ENCODE assay signal across 8 cellular contexts in genomic region chr1:145995148-145995851, GRCh38. TPM values are rescaled to one million over a fixed set of nuclear protein-coding genes. Genes with fewer than 3 reads are reported as not detected.
DNase-seq lines count a peak whose midpoint lies in the region; ATAC-seq and TF ChIP-seq lines count a peak whose summit lies in the region.

No MANE protein-coding gene starts in this region.

- peaks cover 6% of the 10 kb centered on the region for H3K79me1 ChIP-seq in trophoblast cell (ENCODE audit: low read length)

- no peak overlapping the region for H4K12ac ChIP-seq in trophoblast cell (ENCODE audit: low read depth, low read length)

- DNase-seq in RWPE1 (ENCODE audit: low spot score) (no peak), epithelial cell of esophagus (ENCODE audit: low read depth) (no peak), trophoblast cell (no peak), middle frontal gyrus (ENCODE audit: extremely low spot score, low spot score) (no peak), medulla oblongata (ENCODE audit: extremely low spot score) (no peak)
- no peak for DNase-seq in activated CD4-positive, CD25-positive, alpha-beta regulatory T cell treated with anti-CD3 and anti-CD28 coated beads, Interleukin-2, amount 50 U/mL, for 72 hours

- no peaks in the 10 kb centered on the region for H3K9me3 ChIP-seq in trophoblast cell (ENCODE audit: insufficient read depth, low read depth, low read length)

- H2BK120ac ChIP-seq in trophoblast cell (ENCODE audit: insufficient read depth, low read length, poor library complexity): no peak overlapping the region

- no peak overlapping the region for H2AFZ ChIP-seq in trophoblast cell (ENCODE audit: insufficient read depth, low read length, poor library complexity)

- peak overlapping the region; percentile 100 for H3K4me3 ChIP-seq in GM08714 (ENCODE audit: low read length)
- H3K4me3 ChIP-seq in epithelial cell of esophagus (ENCODE audit: low read length): peak overlapping the region; percentile 99
- H3K4me3 ChIP-seq in trophoblast cell (ENCODE audit: low read depth, low read length): no peak overlapping the region

- no CpG with 5 or more reads among the region's 8 CpGs for WGBS in trophoblast cell (ENCODE audit: extremely low coverage, insufficient coverage, insufficient read length)

- no peak overlapping the region for H3K4ac ChIP-seq in trophoblast cell (ENCODE audit: low read depth, low read length)

- no peak overlapping the region for H3K9ac ChIP-seq in trophoblast cell (ENCODE audit: low read length)

- H3K23ac ChIP-seq in trophoblast cell (ENCODE audit: low read length): no peak overlapping the region

- TF ChIP-seq CTCF in RWPE1 (conservative IDR thresholded peaks at IDR 0.05; ENCODE audit: low read depth) (no peak), epithelial cell of esophagus (IDR thresholded peaks at IDR 0.05; ENCODE audit: insufficient read depth, low read depth, low read length, missing control alignments) (no peak)

- no peak overlapping the region for H3K18ac ChIP-seq in trophoblast cell (ENCODE audit: low read length)

- H3K36me3 ChIP-seq in trophoblast cell (ENCODE audit: control insufficient read depth in 1 of 2, insufficient read depth in 2 of 2, low read length in 2 of 2): peaks cover 6 to 8% of the 10 kb centered on the region in 2 experiments

- peaks cover 6 to 22% of the 10 kb centered on the region in 2 experiments for H3K4me1 ChIP-seq in trophoblast cell (ENCODE audit: control insufficient read depth in 1 of 2, insufficient read depth in 2 of 2, low read length in 2 of 2)

- no peak overlapping the region for H4K8ac ChIP-seq in trophoblast cell (ENCODE audit: low read depth, low read length)

- H3K4me2 ChIP-seq in trophoblast cell (ENCODE audit: low read length): peak overlapping the region; percentile 19

- POLR2A ChIA-PET in RWPE1 (lab: Yijun Ruan, JAX; ENCODE audit: low non-redundant PET): no interaction called here

- H3K79me2 ChIP-seq in trophoblast cell (ENCODE audit: control insufficient read depth, insufficient read depth, low read length, poor library complexity): no peaks in the 10 kb centered on the region

- H2BK5ac ChIP-seq in trophoblast cell (ENCODE audit: low read depth, low read length, poor library complexity): no peak overlapping the region

- no peak overlapping the region for H2BK12ac ChIP-seq in trophoblast cell (ENCODE audit: low read length)

- H2AK5ac ChIP-seq in trophoblast cell (ENCODE audit: low read length): no peak overlapping the region

- peak overlapping the region; percentile 92 for H3K27ac ChIP-seq in RWPE1
- H3K27ac ChIP-seq in trophoblast cell (ENCODE audit: low read depth, low read length): no peak overlapping the region

- H3K27me3 ChIP-seq in trophoblast cell (ENCODE audit: insufficient read depth, low read length): no peaks in the 10 kb centered on the region

- ATAC-seq in HG03280 (IDR thresholded peaks at IDR 0.05; ENCODE audit: unreplicated experiment): no peak

- CTCF ChIA-PET in RWPE1 (lab: Yijun Ruan, JAX): interaction anchor here (0.6 to 1.9 kb wide), 4 partner anchors 11 to 172 kb away, joined by 3 to 9 read pairs (median 3); no protein-coding TSS in a partner anchor

- H4K91ac ChIP-seq in trophoblast cell (ENCODE audit: low read depth, low read length): no peak overlapping the region

- no peak overlapping the region for H3K14ac ChIP-seq in trophoblast cell (ENCODE audit: low read length)

RNA-seq across cellular contexts. Expression of gene TXNIP, which starts 1.1 kb away (rescaled TPM):
- 15.9 and 17.2 TPM in 2 replicates for polyA plus RNA-seq in trophoblast cell (2013)

RNA-seq across cellular contexts. Expression of gene HJV, which starts 26.2 kb away (rescaled TPM):
- 0.01 and 0.03 TPM in 2 replicates for polyA plus RNA-seq in trophoblast cell (2013)

RNA-seq across cellular contexts. Expression of gene POLR3GL, which starts 30.8 kb away (rescaled TPM):
- 5.4 and 7.0 TPM in 2 replicates for polyA plus RNA-seq in trophoblast cell (2013)

RNA-seq across cellular contexts. Expression of gene ANKRD34A, which starts 30.9 kb away (rescaled TPM):
- polyA plus RNA-seq in trophoblast cell (2013): 0.08 and 0.11 TPM in 2 replicates

RNA-seq across cellular contexts. Expression of gene LIX1L, which starts 37.5 kb away (rescaled TPM):
- 2.1 and 2.2 TPM in 2 replicates for polyA plus RNA-seq in trophoblast cell (2013)
